Comparison of ENCODE assay signal across 14 cellular contexts in the genomic region with DNA sequence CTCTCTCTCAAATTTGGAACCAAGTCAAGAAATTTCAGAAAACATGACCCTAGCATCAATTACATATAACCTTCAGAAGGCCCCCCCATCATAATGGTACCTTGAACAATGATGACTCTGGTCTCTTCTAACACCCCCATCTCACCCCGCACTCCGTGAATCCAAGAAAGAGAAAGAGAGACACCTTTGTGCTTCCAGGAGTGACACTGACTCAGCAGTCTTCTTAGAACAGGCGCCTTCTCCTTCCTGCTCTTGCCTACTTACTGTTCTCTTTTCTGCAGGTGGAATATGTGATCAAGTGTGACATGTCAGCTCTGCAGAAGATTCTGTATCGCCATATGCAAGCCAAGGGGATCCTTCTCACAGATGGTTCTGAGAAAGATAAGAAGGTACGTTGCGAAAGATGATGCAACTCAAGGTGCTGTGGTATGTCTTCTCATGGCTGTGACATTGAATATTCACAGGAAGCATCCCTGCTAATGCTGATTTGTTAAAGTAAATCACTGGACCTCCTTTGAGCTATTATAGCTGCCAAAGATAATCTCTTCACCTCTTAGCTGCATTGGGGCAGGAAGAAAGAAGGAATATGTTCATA.
DNase-seq lines count a peak whose midpoint lies in the region; ATAC-seq, FAIRE-seq and TF ChIP-seq lines count a peak whose summit lies in the region.
"Had no signal": no experiment of that assay in that cellular context is flagged by ENCODE, and none has a peak within 500 bp of the region (broad histone marks: within the 10 kb centered on the region; RNA-seq: fewer than 3 reads in every experiment).

No MANE protein-coding gene starts in this region.

- H3K9me3 Mint-ChIP-seq in activated T-cell treated with anti-CD3 and anti-CD28 coated beads, Interleukin-2, amount 50 U/mL, for 72 hours: peaks cover 0 to 2% of the 10 kb centered on the region in 2 donors
- H3K9me3 Mint-ChIP-seq in activated T-cell treated with anti-CD3 and anti-CD28 coated beads, Interleukin-2, amount 50 U/mL, for 4 hours: no peaks in the 10 kb centered on the region
- H3K9me3 Mint-ChIP-seq: CD4-positive, alpha-beta memory T cell had no signal

- peak overlapping the region; percentile 1 for H3K27ac Mint-ChIP-seq in activated T-cell treated with anti-CD3 and anti-CD28 coated beads, Interleukin-2, amount 50 U/mL, for 72 hours

- H4K8ac ChIP-seq in mesendoderm (ENCODE audit: low read depth, low read length): no peak overlapping the region

- no peak overlapping the region for H3K56ac ChIP-seq in mesendoderm (ENCODE audit: low read length)

- WGBS in mesendoderm (ENCODE audit: extremely low coverage, insufficient coverage, low lambda C conversion rate): no CpG with 5 or more reads among the region's 6 CpGs

- H2AK5ac ChIP-seq in mesendoderm (ENCODE audit: low read length): no peak overlapping the region

- H3K27me3 Mint-ChIP-seq in activated T-cell treated with anti-CD3 and anti-CD28 coated beads, Interleukin-2, amount 50 U/mL, for 72 hours (ENCODE audit: low read depth): no peaks in the 10 kb centered on the region
- H3K27me3 Mint-ChIP-seq in activated T-cell treated with anti-CD3 and anti-CD28 coated beads, Interleukin-2, amount 50 U/mL, for 4 hours (ENCODE audit: low read depth): no peaks in the 10 kb centered on the region
- H3K27me3 Mint-ChIP-seq: CD4-positive, alpha-beta memory T cell had no signal

- H2BK120ac ChIP-seq in mesendoderm (ENCODE audit: low read depth, low read length): no peak overlapping the region

- no peaks in the 10 kb centered on the region for H3K27me3 ChIP-seq in mesendoderm (ENCODE audit: insufficient read depth, low read length, poor library complexity)

- ATAC-seq in activated T-cell treated with anti-CD3 and anti-CD28 coated beads, Interleukin-2, amount 50 U/mL, for 72 hours (replicated peaks in 1 of 2): no peak
- no peak for ATAC-seq in activated T-cell treated with anti-CD3 and anti-CD28 coated beads, Interleukin-2, amount 50 U/mL, for 4 hours
- no peak for ATAC-seq in GM21390 (IDR thresholded peaks at IDR 0.05; ENCODE audit: unreplicated experiment)
- ATAC-seq in HG03469 (IDR thresholded peaks at IDR 0.05; ENCODE audit: unreplicated experiment): no peak
- ATAC-seq: Panc1 had no signal

- H4K5ac ChIP-seq in mesendoderm (ENCODE audit: low read length): no peak overlapping the region

- H3K18ac ChIP-seq in mesendoderm (ENCODE audit: low read length): no peak overlapping the region

- H3K27ac ChIP-seq in caudate nucleus (ENCODE audit: low read depth, low read length) (peak overlapping the region; percentile 27), mesendoderm (ENCODE audit: low read depth, low read length) (no peak overlapping the region)
- H3K27ac ChIP-seq: KMS-11 had no signal

- peaks cover 6% of the 10 kb centered on the region for H3K4me1 Mint-ChIP-seq in activated T-cell treated with anti-CD3 and anti-CD28 coated beads, Interleukin-2, amount 50 U/mL, for 72 hours (ENCODE audit: low read depth)
- H3K4me1 Mint-ChIP-seq in activated T-cell treated with anti-CD3 and anti-CD28 coated beads, Interleukin-2, amount 50 U/mL, for 4 hours (ENCODE audit: low read depth): no peaks in the 10 kb centered on the region

- H3K9ac ChIP-seq in mesendoderm (ENCODE audit: low read length): no peak overlapping the region
- H3K9ac ChIP-seq: KMS-11 had no signal

- H3K4me3 Mint-ChIP-seq in activated T-cell treated with anti-CD3 and anti-CD28 coated beads, Interleukin-2, amount 50 U/mL, for 72 hours: no peak overlapping the region
- H3K4me3 Mint-ChIP-seq in activated T-cell treated with anti-CD3 and anti-CD28 coated beads, Interleukin-2, amount 50 U/mL, for 4 hours: no peak overlapping the region
- H3K4me3 Mint-ChIP-seq: CD4-positive, alpha-beta memory T cell had no signal

- no peak overlapping the region for H3K4me3 ChIP-seq in Jurkat, Clone E6-1 (ENCODE audit: low read length)
- no peak overlapping the region for H3K4me3 ChIP-seq in mesendoderm (ENCODE audit: low read length)

- no peaks in the 10 kb centered on the region for H3K36me3 ChIP-seq in mesendoderm (ENCODE audit: control insufficient read depth, insufficient read depth, low read length)

- no peak for FAIRE-seq in H54 (lab: Jason Lieb, UNC)

- H2BK15ac ChIP-seq in mesendoderm (replicated peaks; ENCODE audit: low read depth): no peak overlapping the region

- no peaks in the 10 kb centered on the region for H3K79me2 ChIP-seq in mesendoderm (ENCODE audit: control insufficient read depth, insufficient read depth, low read length)

- no peak overlapping the region for H3K4me2 ChIP-seq in mesendoderm (ENCODE audit: low read length)
- H3K4me2 ChIP-seq: KMS-11 had no signal

- H2BK5ac ChIP-seq in mesendoderm (ENCODE audit: low read length): no peak overlapping the region

- no peak overlapping the region for H3K23ac ChIP-seq in mesendoderm (ENCODE audit: low read length)

- no peak for DNase-seq in activated T-cell treated with anti-CD3 and anti-CD28 coated beads, Interleukin-2, amount 50 U/mL, for 72 hours
- no peak for DNase-seq in activated T-cell treated with anti-CD3 and anti-CD28 coated beads, Interleukin-2, amount 50 U/mL, for 4 hours
- peak; percentile 8 for DNase-seq in Jurkat, Clone E6-1 (ENCODE audit: low read depth, low spot score)
- DNase-seq in caudate nucleus (lab: John Stamatoyannopoulos, UW): peak in 29 of 61 donors; percentile 3 to 76 (median 27)
- peak; percentile 72 for DNase-seq in mesendoderm
- DNase-seq in H54 (ENCODE audit: insufficient read length, low spot score): no peak
- DNase-seq: CD4-positive, alpha-beta memory T cell; NCI-H1092 treated with DMSO at 0.1 percent for 48 hours; NCI-H2081 treated with DMSO at 0.1 percent for 48 hours; NCI-H524 had no signal

- H3K4me1 ChIP-seq in mesendoderm (ENCODE audit: control insufficient read depth, low read depth, low read length): no peaks in the 10 kb centered on the region

- H3K4ac ChIP-seq in mesendoderm (ENCODE audit: low read depth, low read length): no peak overlapping the region

- no peak for TF ChIP-seq POLR2A in H54 (IDR thresholded peaks at IDR 0.05; ENCODE audit: low read depth, low read length)

- H3K79me1 ChIP-seq in mesendoderm (ENCODE audit: low read length): no peaks in the 10 kb centered on the region

- H3K36me3 Mint-ChIP-seq in activated T-cell treated with anti-CD3 and anti-CD28 coated beads, Interleukin-2, amount 50 U/mL, for 72 hours (ENCODE audit: insufficient read depth in 2 of 2): peaks cover 11 to 31% of the 10 kb centered on the region in 2 donors
- peaks cover 45% of the 10 kb centered on the region for H3K36me3 Mint-ChIP-seq in activated T-cell treated with anti-CD3 and anti-CD28 coated beads, Interleukin-2, amount 50 U/mL, for 4 hours (ENCODE audit: insufficient read depth)

Comparison
In these comparisons a context has a peak if more than half of its experiments do, and no peak if none do; other contexts are left out.
1. DNase-seq: peak in Jurkat, Clone E6-1 (single experiment) and mesendoderm (single experiment); none in activated T-cell treated with anti-CD3 and anti-CD28 coated beads, Interleukin-2, amount 50 U/mL, for 72 hours (0 of 2), activated T-cell treated with anti-CD3 and anti-CD28 coated beads, Interleukin-2, amount 50 U/mL, for 4 hours (single experiment) and H54 (single experiment).